8 cellular contexts compared by ENCODE assay signal in genomic region chr1:39632491-39633417, GRCh38. TPM values are rescaled to one million over a fixed set of nuclear protein-coding genes. Genes with fewer than 3 reads are reported as not detected.
DNase-seq lines count a peak whose midpoint lies in the region; ATAC-seq, FAIRE-seq and TF ChIP-seq lines count a peak whose summit lies in the region.

No MANE protein-coding gene starts in this region.

- H3K9me3 ChIP-seq in HepG2 (ENCODE audit: low read length) (no peaks in the 10 kb centered on the region), thyroid gland (no peaks in the 10 kb centered on the region)

- CTCF ChIA-PET in HepG2 (lab: Yijun Ruan, JAX; ENCODE audit: low intra/inter-chr PET ratio, low total read pairs) = no interaction called here

- intact Hi-C loops in HepG2 (cut with micrococcal nuclease; ENCODE audit: unreplicated experiment) = no loop called here
- intact Hi-C loops in thyroid gland (cut with DNase I) = no loop called here

- no peak for TF ChIP-seq RAD21 in HepG2 (CRISPR knock-in tag; IDR thresholded peaks at IDR 0.05)

- H2AFZ ChIP-seq in HepG2 (ENCODE audit: low read length) = no peak overlapping the region

- H3K27me3 ChIP-seq in HepG2 (ENCODE audit: control insufficient read depth in 1 of 2, insufficient read depth in 2 of 2, low read length in 2 of 2) (peaks cover 1 to 61% of the 10 kb centered on the region in 2 experiments; a peak in 4 of 5 replicates), thyroid gland (no peaks in the 10 kb centered on the region)

- 43% methylated on average over 10 of the region's 66 CpGs for WGBS in HepG2 (ENCODE audit: low lambda C conversion rate)
- 47 to 68% methylated on average over 9 to 25 of the region's 66 CpGs for WGBS in thyroid gland, 2 donors

- H3K36me3 ChIP-seq in HepG2 (replicated peaks in 1 of 2; ENCODE audit: control insufficient read depth in 1 of 2, insufficient read depth in 2 of 2, low read length in 2 of 2) (no peaks in the 10 kb centered on the region), thyroid gland (no peaks in the 10 kb centered on the region)

- in situ Hi-C loops in HepG2 (cut with HindIII; ENCODE audit: extremely low pct_ligation_motif_present, low pct_unique_long_range_greater_than_20kb) = no loop called here

- no TSS peak for BruUV-seq in HepG2 (replicated peaks; lab: Mats Ljungman, UMichigan)

- no peak for TF ChIP-seq POLR2A in HepG2 (IDR thresholded peaks at IDR 0.05; ENCODE audit: insufficient read depth in 1 of 2, low read depth in 2 of 2, low read length in 2 of 2)
- no peak for TF ChIP-seq POLR2A in thyroid gland (IDR thresholded peaks at IDR 0.05)

- TF ChIP-seq CTCF in HepG2 (CRISPR knock-in tag; IDR thresholded peaks at IDR 0.05) (no peak), thyroid gland (IDR thresholded peaks at IDR 0.05) (no peak)

- POLR2A ChIA-PET in HepG2 (lab: Yijun Ruan, JAX) = no interaction called here

- H3K4me2 ChIP-seq in HepG2 (ENCODE audit: low read depth, low read length) = peak overlapping the region; percentile 36; the same call in 1 of the 2 replicates

- H3K4me3 ChIP-seq in HepG2 (replicated peaks in 1 of 3; ENCODE audit: insufficient read depth in 1 of 3, low read depth in 2 of 3, low read length in 3 of 3) (peak overlapping the region in 1 of 3 experiments; percentile 61; a peak in 1 of 6 replicates), thyroid gland (replicated peaks in 1 of 3) (no peak overlapping the region)

- peak; percentile 81 for DNase-seq in LHCN-M2 (ENCODE audit: low read depth)
- peak; percentile 92 for DNase-seq in ecto neural progenitor cell (ENCODE audit: low spot score)
- no peak for DNase-seq in HepG2 (ENCODE audit: low spot score)
- DNase-seq in thyroid gland = peak; percentile 63 to 72
- DNase-seq in NK-92 treated with Interleukin-12 subunit alpha and Interleukin-12 subunit beta, amount 100 ng/mL, for 24 hours (lab: John Stamatoyannopoulos, UW) = no peak

- H3K4me1 ChIP-seq in HepG2 (ENCODE audit: insufficient read depth, low read length) (no peaks in the 10 kb centered on the region), thyroid gland (peaks cover 0 to 4% of the 10 kb centered on the region in 2 donors)

- FAIRE-seq in HepG2 (lab: Jason Lieb, UNC) = no peak

- H3K79me2 ChIP-seq in HepG2 (ENCODE audit: insufficient read depth, low read length) = no peaks in the 10 kb centered on the region

- H3K9ac ChIP-seq in HepG2 (ENCODE audit: insufficient read depth, low read depth, low read length) = no peak overlapping the region

- H4K20me1 ChIP-seq in HepG2 (ENCODE audit: insufficient read depth, low read length) = no peaks in the 10 kb centered on the region

- TF ChIP-seq EP300 in HepG2 (IDR thresholded peaks at IDR 0.05; ENCODE audit: low read depth in 2 of 2, low read length in 2 of 2) = no peak
- no peak for TF ChIP-seq EP300 in HepG2 (CRISPR knock-in tag; IDR thresholded peaks at IDR 0.05; ENCODE audit: borderline replicate concordance)

- H3K27ac ChIP-seq in HepG2 (ENCODE audit: extremely low read length, insufficient read depth, low read length) = no peak overlapping the region
- H3K27ac ChIP-seq in thyroid gland = no peak overlapping the region

- peak; percentile 91 for ATAC-seq in HepG2
- no peak for ATAC-seq in GM19463 (IDR thresholded peaks at IDR 0.05; ENCODE audit: unreplicated experiment)
- no peak for ATAC-seq in HG02981 (IDR thresholded peaks at IDR 0.05; ENCODE audit: unreplicated experiment)
- no peak for ATAC-seq in GM21717 (IDR thresholded peaks at IDR 0.05; ENCODE audit: unreplicated experiment)

RNA-seq across cellular contexts. Expression of gene HEYL, which starts 6.7 kb away (rescaled TPM):
- 41.6 and 52.6 TPM in 2 replicates for total RNA-seq in LHCN-M2 (2014; rRNA removed)
- 66.9 TPM for polyA plus RNA-seq in LHCN-M2 (2012)
- 0.04 TPM in 1 of 2 replicates, not detected in the other for total RNA-seq in HepG2 (2016; rRNA removed; fragmentation: Illumina TruSeq; extraction: Trizol)
- not detected in 2 replicates for total RNA-seq in HepG2 (2016; cell fraction: cytosol; rRNA removed; fragmentation: Illumina TruSeq; extraction: Trizol; ENCODE audit: low read depth)
- 0.04 TPM in 1 of 2 replicates, not detected in the other for total RNA-seq in HepG2 (2016; cell fraction: insoluble cytoplasmic fraction; rRNA removed; fragmentation: Illumina TruSeq; extraction: Trizol)
- 0.03 TPM in 1 of 2 replicates, not detected in the other for total RNA-seq in HepG2 (2016; cell fraction: membrane; rRNA removed; fragmentation: Illumina TruSeq; extraction: Trizol)
- 0.09 TPM in 1 of 2 replicates, not detected in the other for total RNA-seq in HepG2 (2016; cell fraction: nucleus; rRNA removed; fragmentation: Illumina TruSeq; extraction: Trizol)
- polyA plus RNA-seq in HepG2 (2011; rRNA removed) = 0.03 TPM in 1 of 2 replicates, not detected in the other
- polyA plus RNA-seq in HepG2 (2011; cell fraction: cytosol; rRNA removed) = 0.03 and 0.05 TPM in 2 replicates
- polyA plus RNA-seq in HepG2 (2011; cell fraction: nucleus; rRNA removed) = 0.03 and 0.07 TPM in 2 replicates
- not detected in 2 replicates for polyA plus RNA-seq in HepG2 (2012)
- not detected in 2 replicates for polyA plus RNA-seq in HepG2 (2016; cell fraction: cytosol; fragmentation: Illumina TruSeq; extraction: Trizol; ENCODE audit: low read depth)
- polyA plus RNA-seq in HepG2 (2016; cell fraction: insoluble cytoplasmic fraction; fragmentation: Illumina TruSeq; extraction: Trizol; ENCODE audit: low read depth) = 0.07 and 0.10 TPM in 2 replicates
- polyA plus RNA-seq in HepG2 (2016; cell fraction: membrane; fragmentation: Illumina TruSeq; extraction: Trizol; ENCODE audit: low read depth) = not detected in 2 replicates
- polyA plus RNA-seq in HepG2 (2016; cell fraction: nucleus; fragmentation: Illumina TruSeq; extraction: Trizol; ENCODE audit: insufficient read depth, low read depth) = not detected in 2 replicates
- polyA minus RNA-seq in HepG2 (2011; rRNA and poly(A)+ RNA removed; ENCODE audit: low replicate concordance) = 0.12 TPM in 1 of 2 replicates, not detected in the other
- polyA minus RNA-seq in HepG2 (2011; cell fraction: cytosol; rRNA and poly(A)+ RNA removed) = not detected in 2 replicates
- polyA minus RNA-seq in HepG2 (2011; cell fraction: nucleus; rRNA and poly(A)+ RNA removed) = not detected in 2 replicates
- total RNA-seq in thyroid gland = 10 to 100 TPM in 2 of 4 donors, 1 to 10 TPM in 2; 9.3 to 17.0 (median 11.5) TPM

RNA-seq across cellular contexts. Expression of gene NT5C1A, which starts 39.2 kb away (rescaled TPM):
- total RNA-seq in LHCN-M2 (2014; rRNA removed) (not detected in 2 replicates), HepG2 (2016; rRNA removed; fragmentation: Illumina TruSeq; extraction: Trizol) (not detected in 2 replicates), thyroid gland (under 1 TPM in 2 of 4 donors, not detected in 2; 0.33 to 0.73 TPM)
- not detected for polyA plus RNA-seq in LHCN-M2 (2012)
- total RNA-seq in HepG2 (2016; cell fraction: cytosol; rRNA removed; fragmentation: Illumina TruSeq; extraction: Trizol; ENCODE audit: low read depth) = not detected in 2 replicates
- total RNA-seq in HepG2 (2016; cell fraction: insoluble cytoplasmic fraction; rRNA removed; fragmentation: Illumina TruSeq; extraction: Trizol) = not detected in 2 replicates
- not detected in 2 replicates for total RNA-seq in HepG2 (2016; cell fraction: membrane; rRNA removed; fragmentation: Illumina TruSeq; extraction: Trizol)
- not detected in 2 replicates for total RNA-seq in HepG2 (2016; cell fraction: nucleus; rRNA removed; fragmentation: Illumina TruSeq; extraction: Trizol)
- polyA plus RNA-seq in HepG2 (2011; rRNA removed) = not detected in 2 replicates
- polyA plus RNA-seq in HepG2 (2011; cell fraction: cytosol; rRNA removed) = not detected in 2 replicates
- not detected in 2 replicates for polyA plus RNA-seq in HepG2 (2011; cell fraction: nucleus; rRNA removed)
- polyA plus RNA-seq in HepG2 (2012) = not detected in 2 replicates
- polyA plus RNA-seq in HepG2 (2016; cell fraction: cytosol; fragmentation: Illumina TruSeq; extraction: Trizol; ENCODE audit: low read depth) = not detected in 2 replicates
- not detected in 2 replicates for polyA plus RNA-seq in HepG2 (2016; cell fraction: insoluble cytoplasmic fraction; fragmentation: Illumina TruSeq; extraction: Trizol; ENCODE audit: low read depth)
- not detected in 2 replicates for polyA plus RNA-seq in HepG2 (2016; cell fraction: membrane; fragmentation: Illumina TruSeq; extraction: Trizol; ENCODE audit: low read depth)
- not detected in 2 replicates for polyA plus RNA-seq in HepG2 (2016; cell fraction: nucleus; fragmentation: Illumina TruSeq; extraction: Trizol; ENCODE audit: insufficient read depth, low read depth)
- polyA minus RNA-seq in HepG2 (2011; rRNA and poly(A)+ RNA removed; ENCODE audit: low replicate concordance) = not detected in 2 replicates
- polyA minus RNA-seq in HepG2 (2011; cell fraction: cytosol; rRNA and poly(A)+ RNA removed) = not detected in 2 replicates
- polyA minus RNA-seq in HepG2 (2011; cell fraction: nucleus; rRNA and poly(A)+ RNA removed) = not detected in 2 replicates

RNA-seq across cellular contexts. Expression of gene PABPC4, which starts 56.2 kb away (rescaled TPM):
- 170 and 199 TPM in 2 replicates for total RNA-seq in LHCN-M2 (2014; rRNA removed)
- polyA plus RNA-seq in LHCN-M2 (2012) = 197 TPM
- total RNA-seq in HepG2 (2016; rRNA removed; fragmentation: Illumina TruSeq; extraction: Trizol) = 111 and 117 TPM in 2 replicates
- 101 TPM in 2 replicates for total RNA-seq in HepG2 (2016; cell fraction: cytosol; rRNA removed; fragmentation: Illumina TruSeq; extraction: Trizol; ENCODE audit: low read depth)
- 102 and 113 TPM in 2 replicates for total RNA-seq in HepG2 (2016; cell fraction: insoluble cytoplasmic fraction; rRNA removed; fragmentation: Illumina TruSeq; extraction: Trizol)
- 155 and 172 TPM in 2 replicates for total RNA-seq in HepG2 (2016; cell fraction: membrane; rRNA removed; fragmentation: Illumina TruSeq; extraction: Trizol)
- total RNA-seq in HepG2 (2016; cell fraction: nucleus; rRNA removed; fragmentation: Illumina TruSeq; extraction: Trizol) = 154 and 190 TPM in 2 replicates
- 74.9 and 85.0 TPM in 2 replicates for polyA plus RNA-seq in HepG2 (2011; rRNA removed)
- polyA plus RNA-seq in HepG2 (2011; cell fraction: cytosol; rRNA removed) = 38.5 and 48.3 TPM in 2 replicates
- 295 and 298 TPM in 2 replicates for polyA plus RNA-seq in HepG2 (2011; cell fraction: nucleus; rRNA removed)
- 127 and 129 TPM in 2 replicates for polyA plus RNA-seq in HepG2 (2012)
- 94.4 and 97.7 TPM in 2 replicates for polyA plus RNA-seq in HepG2 (2016; cell fraction: cytosol; fragmentation: Illumina TruSeq; extraction: Trizol; ENCODE audit: low read depth)
- polyA plus RNA-seq in HepG2 (2016; cell fraction: insoluble cytoplasmic fraction; fragmentation: Illumina TruSeq; extraction: Trizol; ENCODE audit: low read depth) = 152 and 164 TPM in 2 replicates
- 159 and 192 TPM in 2 replicates for polyA plus RNA-seq in HepG2 (2016; cell fraction: membrane; fragmentation: Illumina TruSeq; extraction: Trizol; ENCODE audit: low read depth)
- polyA plus RNA-seq in HepG2 (2016; cell fraction: nucleus; fragmentation: Illumina TruSeq; extraction: Trizol; ENCODE audit: insufficient read depth, low read depth) = 441 and 444 TPM in 2 replicates
- polyA minus RNA-seq in HepG2 (2011; rRNA and poly(A)+ RNA removed; ENCODE audit: low replicate concordance) = 173 and 261 TPM in 2 replicates
- 69.5 and 79.1 TPM in 2 replicates for polyA minus RNA-seq in HepG2 (2011; cell fraction: cytosol; rRNA and poly(A)+ RNA removed)
- 148 and 157 TPM in 2 replicates for polyA minus RNA-seq in HepG2 (2011; cell fraction: nucleus; rRNA and poly(A)+ RNA removed)
- 100 to 1,000 TPM in 3 of 4 donors, 10 to 100 TPM in 1; 81.1 to 143 (median 107) TPM for total RNA-seq in thyroid gland

RNA-seq across cellular contexts. Expression of gene HPCAL4, which starts 58.5 kb away (rescaled TPM):
- 1.6 and 3.1 TPM in 2 replicates for total RNA-seq in LHCN-M2 (2014; rRNA removed)
- 0.05 TPM for polyA plus RNA-seq in LHCN-M2 (2012)
- total RNA-seq in HepG2 (2016; rRNA removed; fragmentation: Illumina TruSeq; extraction: Trizol) = not detected in 2 replicates
- not detected in 2 replicates for total RNA-seq in HepG2 (2016; cell fraction: cytosol; rRNA removed; fragmentation: Illumina TruSeq; extraction: Trizol; ENCODE audit: low read depth)
- not detected in 2 replicates for total RNA-seq in HepG2 (2016; cell fraction: insoluble cytoplasmic fraction; rRNA removed; fragmentation: Illumina TruSeq; extraction: Trizol)
- not detected in 2 replicates for total RNA-seq in HepG2 (2016; cell fraction: membrane; rRNA removed; fragmentation: Illumina TruSeq; extraction: Trizol)
- total RNA-seq in HepG2 (2016; cell fraction: nucleus; rRNA removed; fragmentation: Illumina TruSeq; extraction: Trizol) = not detected in 2 replicates
- not detected in 2 replicates for polyA plus RNA-seq in HepG2 (2011; rRNA removed)
- not detected in 2 replicates for polyA plus RNA-seq in HepG2 (2011; cell fraction: cytosol; rRNA removed)
- not detected in 2 replicates for polyA plus RNA-seq in HepG2 (2011; cell fraction: nucleus; rRNA removed)
- not detected in 2 replicates for polyA plus RNA-seq in HepG2 (2012)
- polyA plus RNA-seq in HepG2 (2016; cell fraction: cytosol; fragmentation: Illumina TruSeq; extraction: Trizol; ENCODE audit: low read depth) = not detected in 2 replicates
- polyA plus RNA-seq in HepG2 (2016; cell fraction: insoluble cytoplasmic fraction; fragmentation: Illumina TruSeq; extraction: Trizol; ENCODE audit: low read depth) = not detected in 2 replicates
- polyA plus RNA-seq in HepG2 (2016; cell fraction: membrane; fragmentation: Illumina TruSeq; extraction: Trizol; ENCODE audit: low read depth) = not detected in 2 replicates
- not detected in 2 replicates for polyA plus RNA-seq in HepG2 (2016; cell fraction: nucleus; fragmentation: Illumina TruSeq; extraction: Trizol; ENCODE audit: insufficient read depth, low read depth)
- 0.23 TPM in 1 of 2 replicates, not detected in the other for polyA minus RNA-seq in HepG2 (2011; rRNA and poly(A)+ RNA removed; ENCODE audit: low replicate concordance)
- polyA minus RNA-seq in HepG2 (2011; cell fraction: cytosol; rRNA and poly(A)+ RNA removed) = not detected in 2 replicates
- not detected in 2 replicates for polyA minus RNA-seq in HepG2 (2011; cell fraction: nucleus; rRNA and poly(A)+ RNA removed)
- total RNA-seq in thyroid gland = under 1 TPM; 0.11 to 0.83 (median 0.29) TPM

Comparison
In these comparisons a context has a peak if more than half of its experiments do, and no peak if none do; other contexts are left out.
1. DNase-seq: peak in LHCN-M2 (single experiment), ecto neural progenitor cell (single experiment) and thyroid gland (2 of 2); none in HepG2 (single experiment) and NK-92 treated with Interleukin-12 subunit alpha and Interleukin-12 subunit beta, amount 100 ng/mL, for 24 hours (single experiment).
2. RNA of gene HEYL, which starts 6.7 kb away (total RNA-seq): 41.6 to 52.6 TPM in LHCN-M2 and 9.3 to 17.0 TPM in thyroid gland; 0.03 to 0.09 TPM in HepG2; every median in the first group is over 4 times any median in the second.